Comparison of ENCODE assay signal across 35 cellular contexts in genomic region chr14:90136904-90137303, GRCh38.
"Had no signal": no experiment of that assay in that cellular context is flagged by ENCODE, and none has a peak within 500 bp of the region (broad histone marks: within the 10 kb centered on the region; RNA-seq: fewer than 3 reads in every experiment).

No MANE protein-coding gene starts in this region.

- DNase-seq: activated CD4-positive, alpha-beta memory T cell treated with anti-CD3 and anti-CD28 coated beads, Interleukin-2, amount 10 ng/mL, durations not matched to agents 7 days and 5 days; activated CD4-positive, alpha-beta T cell treated with anti-CD3 and anti-CD28 coated beads for 1 hour; activated CD4-positive, alpha-beta T cell treated with anti-CD3 and anti-CD28 coated beads for 36 hours; activated CD4-positive, alpha-beta T cell treated with anti-CD3 and anti-CD28 coated beads for 48 hours; activated CD4-positive, alpha-beta T cell treated with anti-CD3 and anti-CD28 coated beads, Interleukin-2, amount 10 ng/mL, durations not matched to agents 7 days and 5 days; activated CD4-positive, alpha-beta T cell treated with anti-CD3 and anti-CD28 coated beads, Interleukin-2, amount 50 U/mL, for 48 hours; activated CD4-positive, CD25-positive, alpha-beta regulatory T cell; activated CD8-positive, alpha-beta memory T cell treated with anti-CD3 and anti-CD28 coated beads for 24 hours; activated CD8-positive, alpha-beta memory T cell treated with anti-CD3 and anti-CD28 coated beads, Interleukin-2, amount 10 ng/mL, durations not matched to agents 7 days and 5 days; activated CD8-positive, alpha-beta memory T cell treated with anti-CD3 and anti-CD28 coated beads, Interleukin-2, amount 50 U/mL, for 48 hours; activated CD8-positive, alpha-beta T cell treated with anti-CD3 and anti-CD28 coated beads, Interleukin-2, amount 10 ng/mL, durations not matched to agents 7 days and 5 days; activated effector memory CD4-positive, alpha-beta T cell treated with Interleukin-2 at 50 U/mL for 16 hours; activated gamma-delta T cell; activated naive CD4-positive, alpha-beta T cell treated with anti-CD3 and anti-CD28 coated beads, Interleukin-2, amount 10 ng/mL, durations not matched to agents 7 days and 5 days; activated naive CD4-positive, alpha-beta T cell treated with Interleukin-2 at 50 U/mL for 16 hours; activated naive CD8-positive, alpha-beta T cell treated with anti-CD3 and anti-CD28 coated beads, Interleukin-2, amount 10 ng/mL, durations not matched to agents 7 days and 5 days; activated naive CD8-positive, alpha-beta T cell treated with anti-CD3 and anti-CD28 coated beads, Interleukin-2, amount 50 U/mL, for 24 hours; activated T-cell treated with anti-CD3 and anti-CD28 coated beads, Interleukin-2, amount 50 U/mL, for 24 hours; activated T-cell treated with anti-CD3 and anti-CD28 coated beads, Interleukin-2, amount 50 U/mL, for 48 hours; aorta; body of pancreas; brain microvascular endothelial cell; central memory CD4-positive, alpha-beta T cell; T-helper 1 cell; T-helper 2 cell; T-helper 9 cell; WERI-Rb-1 had no signal

- H3K4me3 Mint-ChIP-seq: activated CD4-positive, alpha-beta memory T cell treated with anti-CD3 and anti-CD28 coated beads, Interleukin-2, amount 10 ng/mL, durations not matched to agents 7 days and 5 days; activated CD4-positive, alpha-beta T cell treated with anti-CD3 and anti-CD28 coated beads for 36 hours; activated CD4-positive, alpha-beta T cell treated with anti-CD3 and anti-CD28 coated beads, Interleukin-2, amount 10 ng/mL, durations not matched to agents 7 days and 5 days; activated CD8-positive, alpha-beta memory T cell treated with anti-CD3 and anti-CD28 coated beads, Interleukin-2, amount 10 ng/mL, durations not matched to agents 7 days and 5 days; activated CD8-positive, alpha-beta T cell treated with anti-CD3 and anti-CD28 coated beads, Interleukin-2, amount 10 ng/mL, durations not matched to agents 7 days and 5 days; activated naive CD4-positive, alpha-beta T cell treated with anti-CD3 and anti-CD28 coated beads, Interleukin-2, amount 10 ng/mL, durations not matched to agents 7 days and 5 days; activated naive CD4-positive, alpha-beta T cell treated with anti-CD3 and anti-CD28 coated beads, Interleukin-2, amount 50 U/mL, for 24 hours; activated naive CD8-positive, alpha-beta T cell; activated naive CD8-positive, alpha-beta T cell treated with anti-CD3 and anti-CD28 coated beads, Interleukin-2, amount 10 ng/mL, durations not matched to agents 7 days and 5 days; activated naive CD8-positive, alpha-beta T cell treated with anti-CD3 and anti-CD28 coated beads, Interleukin-2, amount 50 U/mL, for 24 hours; activated T-cell treated with anti-CD3 and anti-CD28 coated beads, Interleukin-2, amount 50 U/mL, for 24 hours; T-helper 1 cell treated with Interleukin-12 subunit alpha and Interleukin-12 subunit beta and Interleukin-4 antibody, amounts not matched to agents 30 μg/mL and 1 μg/mL, for 36 hours; T-helper 2 cell treated with Interferon-gamma antibody and Interleukin-4, amounts not matched to agents 5 μg/mL and 100 μg/mL, for 36 hours; WTC11 had no signal

- H3K27ac Mint-ChIP-seq: activated CD4-positive, alpha-beta memory T cell treated with anti-CD3 and anti-CD28 coated beads, Interleukin-2, amount 10 ng/mL, durations not matched to agents 7 days and 5 days; activated CD4-positive, alpha-beta T cell treated with anti-CD3 and anti-CD28 coated beads for 36 hours; activated CD4-positive, alpha-beta T cell treated with anti-CD3 and anti-CD28 coated beads, Interleukin-2, amount 10 ng/mL, durations not matched to agents 7 days and 5 days; activated CD8-positive, alpha-beta memory T cell treated with anti-CD3 and anti-CD28 coated beads, Interleukin-2, amount 10 ng/mL, durations not matched to agents 7 days and 5 days; activated CD8-positive, alpha-beta T cell treated with anti-CD3 and anti-CD28 coated beads, Interleukin-2, amount 10 ng/mL, durations not matched to agents 7 days and 5 days; activated naive CD4-positive, alpha-beta T cell treated with anti-CD3 and anti-CD28 coated beads, Interleukin-2, amount 10 ng/mL, durations not matched to agents 7 days and 5 days; activated naive CD4-positive, alpha-beta T cell treated with anti-CD3 and anti-CD28 coated beads, Interleukin-2, amount 50 U/mL, for 24 hours; activated naive CD8-positive, alpha-beta T cell; activated naive CD8-positive, alpha-beta T cell treated with anti-CD3 and anti-CD28 coated beads, Interleukin-2, amount 10 ng/mL, durations not matched to agents 7 days and 5 days; activated naive CD8-positive, alpha-beta T cell treated with anti-CD3 and anti-CD28 coated beads, Interleukin-2, amount 50 U/mL, for 24 hours; activated T-cell treated with anti-CD3 and anti-CD28 coated beads, Interleukin-2, amount 50 U/mL, for 24 hours; activated T-helper 2 cell treated with anti-CD3 and anti-CD28 coated beads, Interferon-gamma antibody, Interleukin-2, Interleukin-4, amounts not matched to agents 10 μg/mL and 5 μg/mL and 100 μg/mL, durations not matched to agents 14 hours and 24 hours and 36 hours; T-helper 1 cell treated with Interleukin-12 subunit alpha and Interleukin-12 subunit beta and Interleukin-4 antibody, amounts not matched to agents 30 μg/mL and 1 μg/mL, for 36 hours; T-helper 2 cell treated with Interferon-gamma antibody and Interleukin-4, amounts not matched to agents 5 μg/mL and 100 μg/mL, for 36 hours; WTC11 had no signal

- H3K4me1 ChIP-seq: body of pancreas, breast epithelium had no signal

- H3K9me3 ChIP-seq: body of pancreas, breast epithelium had no signal

- H3K27me3 ChIP-seq: body of pancreas, brain microvascular endothelial cell, breast epithelium had no signal

- H3K4me1 Mint-ChIP-seq: activated CD4-positive, alpha-beta memory T cell treated with anti-CD3 and anti-CD28 coated beads, Interleukin-2, amount 10 ng/mL, durations not matched to agents 7 days and 5 days; activated CD4-positive, alpha-beta T cell treated with anti-CD3 and anti-CD28 coated beads for 36 hours; activated CD4-positive, alpha-beta T cell treated with anti-CD3 and anti-CD28 coated beads, Interleukin-2, amount 10 ng/mL, durations not matched to agents 7 days and 5 days; activated CD8-positive, alpha-beta memory T cell treated with anti-CD3 and anti-CD28 coated beads, Interleukin-2, amount 10 ng/mL, durations not matched to agents 7 days and 5 days; activated naive CD4-positive, alpha-beta T cell treated with anti-CD3 and anti-CD28 coated beads, Interleukin-2, amount 10 ng/mL, durations not matched to agents 7 days and 5 days; activated naive CD4-positive, alpha-beta T cell treated with anti-CD3 and anti-CD28 coated beads, Interleukin-2, amount 50 U/mL, for 24 hours; activated naive CD8-positive, alpha-beta T cell treated with anti-CD3 and anti-CD28 coated beads, Interleukin-2, amount 10 ng/mL, durations not matched to agents 7 days and 5 days; activated naive CD8-positive, alpha-beta T cell treated with anti-CD3 and anti-CD28 coated beads, Interleukin-2, amount 50 U/mL, for 24 hours had no signal

- H3K36me3 Mint-ChIP-seq: activated CD8-positive, alpha-beta memory T cell treated with anti-CD3 and anti-CD28 coated beads, Interleukin-2, amount 10 ng/mL, durations not matched to agents 7 days and 5 days; activated naive CD4-positive, alpha-beta T cell treated with anti-CD3 and anti-CD28 coated beads, Interleukin-2, amount 10 ng/mL, durations not matched to agents 7 days and 5 days; activated naive CD4-positive, alpha-beta T cell treated with anti-CD3 and anti-CD28 coated beads, Interleukin-2, amount 50 U/mL, for 24 hours; activated naive CD8-positive, alpha-beta T cell; activated naive CD8-positive, alpha-beta T cell treated with anti-CD3 and anti-CD28 coated beads, Interleukin-2, amount 10 ng/mL, durations not matched to agents 7 days and 5 days; WTC11 had no signal

- H3K36me3 ChIP-seq: brain microvascular endothelial cell, breast epithelium, WERI-Rb-1 had no signal

- H3K9me3 Mint-ChIP-seq: activated CD4-positive, alpha-beta memory T cell treated with anti-CD3 and anti-CD28 coated beads, Interleukin-2, amount 10 ng/mL, durations not matched to agents 7 days and 5 days; activated CD4-positive, alpha-beta T cell treated with anti-CD3 and anti-CD28 coated beads, Interleukin-2, amount 10 ng/mL, durations not matched to agents 7 days and 5 days; activated naive CD4-positive, alpha-beta T cell treated with anti-CD3 and anti-CD28 coated beads, Interleukin-2, amount 10 ng/mL, durations not matched to agents 7 days and 5 days; activated naive CD4-positive, alpha-beta T cell treated with anti-CD3 and anti-CD28 coated beads, Interleukin-2, amount 50 U/mL, for 24 hours; activated naive CD8-positive, alpha-beta T cell treated with anti-CD3 and anti-CD28 coated beads, Interleukin-2, amount 10 ng/mL, durations not matched to agents 7 days and 5 days; activated naive CD8-positive, alpha-beta T cell treated with anti-CD3 and anti-CD28 coated beads, Interleukin-2, amount 50 U/mL, for 24 hours; activated T-cell treated with anti-CD3 and anti-CD28 coated beads, Interleukin-2, amount 50 U/mL, for 24 hours; activated T-helper 2 cell treated with anti-CD3 and anti-CD28 coated beads, Interferon-gamma antibody, Interleukin-2, Interleukin-4, amounts not matched to agents 10 μg/mL and 5 μg/mL and 100 μg/mL, durations not matched to agents 14 hours and 24 hours and 36 hours; T-helper 1 cell treated with Interleukin-12 subunit alpha and Interleukin-12 subunit beta and Interleukin-4 antibody, amounts not matched to agents 30 μg/mL and 1 μg/mL, for 36 hours; T-helper 2 cell treated with Interferon-gamma antibody and Interleukin-4, amounts not matched to agents 5 μg/mL and 100 μg/mL, for 36 hours; WTC11 had no signal

- ATAC-seq: activated CD4-positive, alpha-beta T cell treated with anti-CD3 and anti-CD28 coated beads for 36 hours; activated CD4-positive, CD25-positive, alpha-beta regulatory T cell treated with anti-CD3 and anti-CD28 coated beads, Interleukin-2, amount 50 U/mL, for 24 hours; activated CD8-positive, alpha-beta memory T cell treated with anti-CD3 and anti-CD28 coated beads, Interleukin-2, amount 10 ng/mL, durations not matched to agents 7 days and 5 days; activated CD8-positive, alpha-beta T cell treated with anti-CD3 and anti-CD28 coated beads, Interleukin-2, amount 10 ng/mL, durations not matched to agents 7 days and 5 days; activated naive CD8-positive, alpha-beta T cell treated with anti-CD3 and anti-CD28 coated beads, Interleukin-2, amount 50 U/mL, for 24 hours; body of pancreas; WTC11 had no signal

- H3K4me3 ChIP-seq: body of pancreas, breast epithelium had no signal

- H3K27ac ChIP-seq: body of pancreas, brain microvascular endothelial cell, breast epithelium, WERI-Rb-1 had no signal
